In the genomic region with DNA sequence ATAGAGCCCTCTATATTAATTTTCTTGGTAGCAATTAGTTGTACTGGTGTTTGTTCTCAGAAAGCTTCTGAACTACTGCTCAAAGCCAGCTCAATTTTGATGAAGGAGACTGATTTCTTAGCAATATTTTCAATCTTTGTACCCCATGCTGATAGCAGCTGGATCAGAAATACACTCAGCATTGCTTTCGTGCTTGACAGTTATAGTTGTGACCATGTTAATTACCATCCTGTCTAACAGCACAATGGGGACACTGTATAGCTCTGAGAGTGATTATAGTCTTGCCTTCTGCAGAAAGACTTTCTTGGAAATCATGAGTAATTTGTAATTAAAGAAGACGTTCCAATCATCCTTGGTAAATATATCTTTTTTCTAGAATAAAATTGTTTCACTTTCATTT, we compare ENCODE assay signal across 20 cellular contexts.
DNase-seq lines count a peak whose midpoint lies in the region; ATAC-seq and FAIRE-seq lines count a peak whose summit lies in the region.
"Had no signal": no experiment of that assay in that cellular context is flagged by ENCODE, and none has a peak within 500 bp of the region (broad histone marks: within the 10 kb centered on the region; RNA-seq: fewer than 3 reads in every experiment).

No MANE protein-coding gene starts in this region.

- FAIRE-seq in RCC 7860 (lab: Jason Lieb, UNC) = no peak
- FAIRE-seq: HepG2 had no signal

- DNase-seq in COR-L47 (lab: John Stamatoyannopoulos, UW) (peak; percentile 43), NCI-H1417 treated with DMSO at 0.1 percent for 48 hours (lab: John Stamatoyannopoulos, UW) (peak; percentile 4), OCI-M1 (lab: John Stamatoyannopoulos, UW) (peak; percentile 55), pons (ENCODE audit: low spot score) (peak; percentile 39), RCC 7860 (ENCODE audit: low spot score) (no peak)
- DNase-seq: CD4-positive, CD25-positive, alpha-beta regulatory T cell; DMS79 treated with DMSO at 0.1 percent for 48 hours; KG1; NCI-H1092; NCI-H187 treated with DMSO at 0.1 percent for 48 hours; NCI-H2171 treated with DMSO at 0.1 percent for 48 hours; NCI-H510A; NCI-H82; RPMI8226 had no signal

- ATAC-seq in GM21390 (IDR thresholded peaks at IDR 0.05; ENCODE audit: unreplicated experiment) (no peak), HG03039 (IDR thresholded peaks at IDR 0.05; ENCODE audit: unreplicated experiment) (no peak), GM19324 (IDR thresholded peaks at IDR 0.05; ENCODE audit: low FRiP score, unreplicated experiment) (no peak)
- ATAC-seq: GM23338, HCT116, HepG2 had no signal
